ENCODE assay signal across 10 cellular contexts in the genomic region with DNA sequence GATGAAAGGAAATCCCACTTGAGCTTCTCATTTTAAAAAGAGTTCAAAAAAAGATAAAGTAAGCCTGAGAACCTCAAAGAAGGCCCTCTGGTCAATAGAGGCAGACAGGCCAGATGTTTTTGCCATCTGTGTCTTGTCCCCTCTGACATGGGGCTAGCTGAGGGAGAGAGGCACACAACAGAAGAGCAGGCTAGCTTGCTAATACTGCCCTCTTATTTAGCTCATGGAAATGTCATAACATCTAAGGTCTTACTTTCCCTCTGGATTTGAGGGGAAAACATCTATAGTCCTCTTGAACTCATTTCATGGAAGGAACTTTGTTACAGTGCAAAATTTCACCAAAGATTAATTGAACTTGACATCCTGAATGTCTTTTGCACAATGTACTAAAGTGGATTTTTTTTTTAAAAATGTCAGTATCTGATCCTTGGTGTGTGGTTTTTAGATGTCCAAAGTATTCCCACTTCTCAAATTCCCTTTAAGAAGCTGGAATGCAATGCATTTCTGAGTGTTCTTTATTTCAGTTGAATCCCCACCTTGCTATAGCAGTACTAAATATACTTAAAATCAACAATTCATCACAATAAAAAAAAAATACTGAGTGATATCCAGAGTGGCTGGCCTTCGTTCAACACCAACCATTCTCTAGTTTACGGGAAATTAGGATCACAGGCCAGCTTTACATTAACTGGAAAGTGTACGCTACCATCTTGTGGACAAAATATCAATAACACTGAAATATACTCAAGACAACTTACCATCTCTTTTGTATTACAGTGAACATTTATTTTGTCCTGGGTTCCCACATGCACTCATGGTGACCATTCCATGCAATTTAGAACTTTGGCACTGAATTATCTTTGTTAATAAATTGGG.
A peak's percentile ranks its signal among the peaks of the same experiment; 100 is the strongest.
DNase-seq lines count a peak whose midpoint lies in the region; ATAC-seq, FAIRE-seq and TF ChIP-seq lines count a peak whose summit lies in the region.
"Had no signal": no experiment of that assay in that cellular context is flagged by ENCODE, and none has a peak within 500 bp of the region (broad histone marks: within the 10 kb centered on the region; RNA-seq: fewer than 3 reads in every experiment).

No MANE protein-coding gene starts in this region.

- no peak overlapping the region for H2BK15ac ChIP-seq in H1 (ENCODE audit: low read length)

- H3K27me3 ChIP-seq in H1 (replicated peaks in 1 of 4; ENCODE audit: control insufficient read depth in 3 of 4, extremely low read depth in 1 of 4, insufficient read depth in 3 of 4, low read length in 3 of 4), result no peaks in the 10 kb centered on the region
- H3K27me3 ChIP-seq: neutrophil had no signal

- 85% methylated on average over 3 of the region's 3 CpGs; no CpG with 5 or more reads in 1 of the 2 experiments for WGBS in H1 (ENCODE audit: extremely low coverage in 1 of 2, insufficient coverage in 1 of 2, insufficient read length in 1 of 2, insufficient replicate concordance in 2 of 2, low coverage in 1 of 2, low lambda C conversion rate in 2 of 2, missing lambda C conversion rate in 1 of 2), 2 experiments

- no peak for TF ChIP-seq POLR2A in H1 (IDR thresholded peaks at IDR 0.05; ENCODE audit: control extremely low read depth in 1 of 2, low read depth in 2 of 2, low read length in 2 of 2)

- no peak overlapping the region for H3K4me3 ChIP-seq in H1 (ENCODE audit: extremely low read depth in 1 of 4, insufficient read depth in 2 of 4, low read depth in 3 of 4, low read length in 4 of 4)

- intact Hi-C loops in activated naive CD4-positive, alpha-beta T cell treated with anti-CD3 and anti-CD28 coated beads for 36 hours (cut with micrococcal nuclease), result loop anchor here (2.0 kb wide), 1 partner anchor 802 kb away; no protein-coding TSS in a partner anchor

- no peaks in the 10 kb centered on the region for H3K36me3 Mint-ChIP-seq in stimulated activated effector memory CD8-positive, alpha-beta T cell treated with anti-CD3 and anti-CD28 coated beads, Interleukin-12 subunit alpha, Interleukin-12 subunit beta, amount 100 ng/mL, for 72 hours
- no peaks in the 10 kb centered on the region for H3K36me3 Mint-ChIP-seq in activated naive CD4-positive, alpha-beta T cell treated with anti-CD3 and anti-CD28 coated beads for 36 hours (ENCODE audit: low read depth)
- H3K36me3 Mint-ChIP-seq: activated naive CD4-positive, alpha-beta T cell treated with anti-CD3 and anti-CD28 coated beads, Interleukin-2, amount 50 U/mL, for 24 hours had no signal

- no peak overlapping the region for H3K27ac Mint-ChIP-seq in stimulated activated effector memory CD8-positive, alpha-beta T cell treated with anti-CD3 and anti-CD28 coated beads, Interleukin-12 subunit alpha, Interleukin-12 subunit beta, amount 100 ng/mL, for 72 hours
- H3K27ac Mint-ChIP-seq in activated naive CD4-positive, alpha-beta T cell treated with anti-CD3 and anti-CD28 coated beads for 36 hours, result no peak overlapping the region
- H3K27ac Mint-ChIP-seq: activated naive CD4-positive, alpha-beta T cell treated with anti-CD3 and anti-CD28 coated beads, Interleukin-2, amount 50 U/mL, for 24 hours had no signal

- no peaks in the 10 kb centered on the region for H3K27me3 Mint-ChIP-seq in activated naive CD4-positive, alpha-beta T cell treated with anti-CD3 and anti-CD28 coated beads for 36 hours (ENCODE audit: low read depth)
- H3K27me3 Mint-ChIP-seq: activated naive CD4-positive, alpha-beta T cell treated with anti-CD3 and anti-CD28 coated beads, Interleukin-2, amount 50 U/mL, for 24 hours had no signal

- H3K23ac ChIP-seq in H1 (ENCODE audit: insufficient read length), result no peak overlapping the region

- no peak overlapping the region for H3K14ac ChIP-seq in H1 (ENCODE audit: insufficient read length)

- peak; percentile 43 for ATAC-seq in stimulated activated effector memory CD8-positive, alpha-beta T cell treated with anti-CD3 and anti-CD28 coated beads, Interleukin-12 subunit alpha, Interleukin-12 subunit beta, amount 100 ng/mL, for 72 hours

- H3K4me3 Mint-ChIP-seq in stimulated activated effector memory CD8-positive, alpha-beta T cell treated with anti-CD3 and anti-CD28 coated beads, Interleukin-12 subunit alpha, Interleukin-12 subunit beta, amount 100 ng/mL, for 72 hours, result no peak overlapping the region
- no peak overlapping the region for H3K4me3 Mint-ChIP-seq in activated naive CD4-positive, alpha-beta T cell treated with anti-CD3 and anti-CD28 coated beads for 36 hours
- H3K4me3 Mint-ChIP-seq: activated naive CD4-positive, alpha-beta T cell treated with anti-CD3 and anti-CD28 coated beads, Interleukin-2, amount 50 U/mL, for 24 hours had no signal

- H3K36me3 ChIP-seq in H1 (ENCODE audit: control insufficient read depth in 2 of 4, insufficient read depth in 4 of 4, low read length in 3 of 4), result no peaks in the 10 kb centered on the region
- H3K36me3 ChIP-seq: neutrophil had no signal

- H3K79me1 ChIP-seq in H1 (ENCODE audit: low read depth, low read length), result no peaks in the 10 kb centered on the region

- no peak overlapping the region for H3K27ac ChIP-seq in H1 (ENCODE audit: low read depth, low read length)
- H3K27ac ChIP-seq: neutrophil had no signal

- H4K8ac ChIP-seq in H1 (ENCODE audit: extremely low read depth, insufficient read depth, low read length), result no peak overlapping the region

- no peak overlapping the region for H2BK5ac ChIP-seq in H1 (ENCODE audit: low read depth, low read length)

- CTCF ChIA-PET in H1 (lab: Charles Lee; ENCODE audit: partially characterized antibody), result interaction anchor here (0.6 to 2.3 kb wide), 19 partner anchors 8 to 901 kb away, joined by 3 to 10 read pairs (median 3); no protein-coding TSS in a partner anchor
- CTCF ChIA-PET in activated naive CD4-positive, alpha-beta T cell treated with anti-CD3 and anti-CD28 coated beads for 36 hours (lab: Charles Lee), result interaction anchor here (0.6 to 1.2 kb wide), 3 partner anchors 22 to 800 kb away, joined by 3 to 5 read pairs (median 4); no protein-coding TSS in a partner anchor

- no peak for TF ChIP-seq EP300 in H1 (IDR thresholded peaks at IDR 0.05; ENCODE audit: borderline replicate concordance in 1 of 2, low read depth in 2 of 2, low read length in 2 of 2)

- H3K4me2 ChIP-seq in H1 (ENCODE audit: insufficient read depth in 1 of 2, low read depth in 2 of 2, low read length in 2 of 2), result no peak overlapping the region

- no peaks in the 10 kb centered on the region for H3K23me2 ChIP-seq in H1 (ENCODE audit: low read depth, low read length)

- H4K20me1 ChIP-seq in H1 (replicated peaks in 1 of 2; ENCODE audit: control insufficient read depth in 1 of 2, insufficient read depth in 2 of 2, low read length in 2 of 2), result no peaks in the 10 kb centered on the region

- H4K91ac ChIP-seq in H1 (replicated peaks; ENCODE audit: insufficient read length, low read length), result no peak overlapping the region

- no peaks in the 10 kb centered on the region for H3K9me3 ChIP-seq in H1 (ENCODE audit: insufficient read depth in 2 of 2, low read depth in 1 of 2, low read length in 1 of 2)
- H3K9me3 ChIP-seq: neutrophil had no signal

- FAIRE-seq in H1 (lab: Jason Lieb, UNC), result no peak

- H3K4ac ChIP-seq in H1 (replicated peaks; ENCODE audit: insufficient read length, low read depth, low read length), result no peak overlapping the region

- DNase-seq in NCI-H2196 (lab: John Stamatoyannopoulos, UW; ENCODE audit: unreplicated experiment), result peak; percentile 27
- DNase-seq in NCI-H2196 treated with DMSO at 0.1 percent for 48 hours (lab: John Stamatoyannopoulos, UW; ENCODE audit: unreplicated experiment), result no peak
- peak; percentile 34 for DNase-seq in NCI-H2227 treated with DMSO at 0.1 percent for 48 hours (lab: John Stamatoyannopoulos, UW)
- no peak for DNase-seq in H1 (ENCODE audit: low read depth in 1 of 2, low spot score in 2 of 2)
- no peak for DNase-seq in stimulated activated effector memory CD8-positive, alpha-beta T cell treated with anti-CD3 and anti-CD28 coated beads, Interleukin-12 subunit alpha, Interleukin-12 subunit beta, amount 100 ng/mL, for 72 hours (ENCODE audit: low spot score in 2 of 2)
- DNase-seq in SHP77 treated with DMSO at 0.1 percent for 48 hours (lab: John Stamatoyannopoulos, UW), result no peak
- DNase-seq in activated naive CD4-positive, alpha-beta T cell treated with anti-CD3 and anti-CD28 coated beads for 36 hours, result no peak
- DNase-seq in activated CD4-positive, alpha-beta T cell treated with anti-CD3 and anti-CD28 coated beads, Interleukin-2, amount 50 U/mL, for 4 hours, result no peak

- no peaks in the 10 kb centered on the region for H3K4me1 Mint-ChIP-seq in stimulated activated effector memory CD8-positive, alpha-beta T cell treated with anti-CD3 and anti-CD28 coated beads, Interleukin-12 subunit alpha, Interleukin-12 subunit beta, amount 100 ng/mL, for 72 hours
- H3K4me1 Mint-ChIP-seq in activated naive CD4-positive, alpha-beta T cell treated with anti-CD3 and anti-CD28 coated beads for 36 hours (ENCODE audit: low read depth), result no peaks in the 10 kb centered on the region
- H3K4me1 Mint-ChIP-seq: activated naive CD4-positive, alpha-beta T cell treated with anti-CD3 and anti-CD28 coated beads, Interleukin-2, amount 50 U/mL, for 24 hours had no signal

- no peaks in the 10 kb centered on the region for H3K4me1 ChIP-seq in H1 (replicated peaks in 1 of 4; ENCODE audit: control insufficient read depth in 3 of 4, insufficient read depth in 4 of 4, low read length in 3 of 4)

- H2AK5ac ChIP-seq in H1 (ENCODE audit: low read depth, low read length), result no peak overlapping the region

- peak in 1 of 3 experiments; percentile 15; a peak in 2 of 4 replicates for TF ChIP-seq CTCF in H1 (IDR thresholded peaks at IDR 0.05; ENCODE audit: control extremely low read depth in 1 of 3, insufficient read depth in 1 of 3, low read depth in 1 of 3, low read length in 3 of 3)

- peak; percentile 55 to 59 for TF ChIP-seq RAD21 in H1 (IDR thresholded peaks at IDR 0.05 in 1 of 2, conservative IDR thresholded peaks at IDR 0.05 in 1 of 2; ENCODE audit: low read depth in 2 of 2, low read length in 2 of 2)

- peaks cover 6% of the 10 kb centered on the region for H3K9me3 Mint-ChIP-seq in stimulated activated effector memory CD8-positive, alpha-beta T cell treated with anti-CD3 and anti-CD28 coated beads, Interleukin-12 subunit alpha, Interleukin-12 subunit beta, amount 100 ng/mL, for 72 hours
- peaks cover 4% of the 10 kb centered on the region for H3K9me3 Mint-ChIP-seq in activated naive CD4-positive, alpha-beta T cell treated with anti-CD3 and anti-CD28 coated beads for 36 hours

- H3K9ac ChIP-seq in H1 (replicated peaks in 1 of 4; ENCODE audit: extremely low read depth in 1 of 4, low read depth in 3 of 4, low read length in 3 of 4), result no peak overlapping the region

- no peak overlapping the region for H2AFZ ChIP-seq in H1 (ENCODE audit: low read length)

- H3K79me2 ChIP-seq in H1 (ENCODE audit: control insufficient read depth in 1 of 2, insufficient read depth in 2 of 2, low read length in 2 of 2), result no peaks in the 10 kb centered on the region

- no peak overlapping the region for H3K56ac ChIP-seq in H1 (replicated peaks; ENCODE audit: insufficient read length, low read depth, low read length)

- POLR2A ChIA-PET in H1 (lab: Charles Lee; ENCODE audit: partially characterized antibody), result no interaction called here

- no peak overlapping the region for H2BK20ac ChIP-seq in H1 (ENCODE audit: low read length)

- no peak overlapping the region for H2BK120ac ChIP-seq in H1 (replicated peaks; ENCODE audit: low read depth, low read length)

- no peak overlapping the region for H4K5ac ChIP-seq in H1 (ENCODE audit: insufficient read length, low read depth, low read length)

- H3K18ac ChIP-seq in H1 (ENCODE audit: extremely low read depth, low read length), result no peak overlapping the region

- no peak overlapping the region for H2BK12ac ChIP-seq in H1 (ENCODE audit: low read depth, low read length)

Comparison
In these comparisons a context has a peak if more than half of its experiments do, and no peak if none do; other contexts are left out.
1. DNase-seq: peak in NCI-H2196 (single experiment) and NCI-H2227 treated with DMSO at 0.1 percent for 48 hours (single experiment); none in NCI-H2196 treated with DMSO at 0.1 percent for 48 hours (single experiment), H1 (0 of 2), stimulated activated effector memory CD8-positive, alpha-beta T cell treated with anti-CD3 and anti-CD28 coated beads, Interleukin-12 subunit alpha, Interleukin-12 subunit beta, amount 100 ng/mL, for 72 hours (0 of 2), SHP77 treated with DMSO at 0.1 percent for 48 hours (single experiment), activated naive CD4-positive, alpha-beta T cell treated with anti-CD3 and anti-CD28 coated beads for 36 hours (single experiment) and activated CD4-positive, alpha-beta T cell treated with anti-CD3 and anti-CD28 coated beads, Interleukin-2, amount 50 U/mL, for 4 hours (0 of 2).